8 cellular contexts compared by ENCODE assay signal in the genomic region with DNA sequence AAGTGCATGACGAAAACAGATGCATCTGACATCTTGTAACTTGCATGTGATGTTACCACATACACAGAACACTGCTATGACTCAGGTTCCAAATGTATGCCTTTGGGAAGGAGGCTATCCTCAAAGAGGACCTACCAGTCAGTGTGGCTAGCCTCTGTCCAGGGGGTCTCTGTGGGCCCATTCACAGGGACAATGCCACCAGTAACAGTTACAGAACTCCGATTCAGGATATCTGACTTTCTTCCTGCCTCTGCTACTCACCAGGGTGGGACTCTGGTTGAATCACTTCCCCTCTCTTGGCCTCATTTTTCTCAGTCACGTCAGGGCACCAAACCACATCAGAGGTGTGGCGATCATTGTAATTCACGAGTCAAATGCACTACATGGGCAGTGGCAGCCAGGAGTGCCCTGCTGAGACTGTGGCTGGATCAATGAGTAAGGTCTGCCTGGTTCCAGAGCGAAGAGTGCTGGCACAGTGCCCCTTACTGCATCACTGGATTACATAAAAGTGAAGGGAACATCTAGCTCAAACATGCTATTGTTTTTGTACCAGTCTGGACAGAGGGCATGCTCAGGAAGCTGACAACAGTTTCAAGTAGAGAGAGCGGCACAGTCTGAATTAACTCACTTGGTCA. TPM values are rescaled to one million over a fixed set of nuclear protein-coding genes. Genes with fewer than 3 reads are reported as not detected.
DNase-seq lines count a peak whose midpoint lies in the region; ATAC-seq, FAIRE-seq and TF ChIP-seq lines count a peak whose summit lies in the region.

No MANE protein-coding gene starts in this region.

- H3K9me3 Mint-ChIP-seq in endothelial cell (ENCODE audit: unreplicated experiment): no peaks in the 10 kb centered on the region
- H3K9me3 Mint-ChIP-seq in natural killer cell: no peaks in the 10 kb centered on the region
- H3K9me3 Mint-ChIP-seq in progenitor cell of endocrine pancreas (ENCODE audit: low read depth): no peaks in the 10 kb centered on the region

- no peaks in the 10 kb centered on the region for H3K27me3 Mint-ChIP-seq in endothelial cell (ENCODE audit: unreplicated experiment)
- H3K27me3 Mint-ChIP-seq in natural killer cell (ENCODE audit: low read depth in 2 of 2): no peaks in the 10 kb centered on the region
- no peaks in the 10 kb centered on the region for H3K27me3 Mint-ChIP-seq in progenitor cell of endocrine pancreas

- DNase-seq in GM12891 (ENCODE audit: insufficient read length, low spot score): no peak
- peak; percentile 36 for DNase-seq in activated CD4-positive, CD25-positive, alpha-beta regulatory T cell treated with anti-CD3 and anti-CD28 coated beads, Interleukin-2, amount 50 U/mL, for 72 hours
- no peak for DNase-seq in endothelial cell (ENCODE audit: low spot score)
- DNase-seq in natural killer cell: peak; percentile 67
- no peak for DNase-seq in retina
- no peak for DNase-seq in progenitor cell of endocrine pancreas (ENCODE audit: low spot score, unreplicated experiment)
- DNase-seq in SIG-M5 (lab: John Stamatoyannopoulos, UW): no peak

- peaks cover 9% of the 10 kb centered on the region for H3K36me3 Mint-ChIP-seq in endothelial cell (ENCODE audit: low read depth, unreplicated experiment)
- H3K36me3 Mint-ChIP-seq in natural killer cell: peaks cover 8% of the 10 kb centered on the region
- H3K36me3 Mint-ChIP-seq in progenitor cell of endocrine pancreas (ENCODE audit: insufficient read depth): peaks cover 11% of the 10 kb centered on the region

- H3K27ac Mint-ChIP-seq in endothelial cell (ENCODE audit: unreplicated experiment) (no peak overlapping the region), natural killer cell (peak overlapping the region; percentile 95 to 96), progenitor cell of endocrine pancreas (no peak overlapping the region)

- ATAC-seq in HG03060 (IDR thresholded peaks at IDR 0.05; ENCODE audit: low read depth, unreplicated experiment) (peak; percentile 35), natural killer cell (peak; percentile 84 to 91 (median 87))

- H3K4me3 Mint-ChIP-seq in endothelial cell (ENCODE audit: unreplicated experiment) (peak overlapping the region; percentile 32), natural killer cell (peak overlapping the region; percentile 72), progenitor cell of endocrine pancreas (ENCODE audit: low read depth) (no peak overlapping the region)

- peaks cover 24% of the 10 kb centered on the region for H3K4me1 Mint-ChIP-seq in endothelial cell (ENCODE audit: unreplicated experiment)
- H3K4me1 Mint-ChIP-seq in natural killer cell: peaks cover 49% of the 10 kb centered on the region in 2 donors
- no peaks in the 10 kb centered on the region for H3K4me1 Mint-ChIP-seq in progenitor cell of endocrine pancreas (ENCODE audit: low read depth)

- FAIRE-seq in GM12891 (lab: Jason Lieb, UNC): peak; percentile 76

- intact Hi-C loops in natural killer cell (cut with micrococcal nuclease): loop anchor here (1.0 to 10.0 kb wide), 3 partner anchors 13 to 300 kb away; a partner anchor contains a TSS

- no peak for TF ChIP-seq POLR2A in GM12891 (IDR thresholded peaks at IDR 0.05; ENCODE audit: low read depth, low read length)

- TF ChIP-seq CTCF in endothelial cell (IDR thresholded peaks at IDR 0.05; ENCODE audit: unreplicated experiment) (no peak), natural killer cell (IDR thresholded peaks at IDR 0.05) (no peak), progenitor cell of endocrine pancreas (IDR thresholded peaks at IDR 0.05; ENCODE audit: unreplicated experiment) (no peak)

TF ChIP-seq in GM12891, 5 proteins besides CTCF, POLR2A, EP300 and RAD21:
- TF ChIP-seq POU2F2 (IDR thresholded peaks at IDR 0.05; ENCODE audit: low read depth, low read length) (no peak), SPI1 (IDR thresholded peaks at IDR 0.05; ENCODE audit: low read depth, low read length) (peak; percentile 90), POLR2AphosphoS5 (IDR thresholded peaks at IDR 0.05; ENCODE audit: low read depth, low read length) (0 out of 2 replicates have a peak, but pooled peaks have one; percentile 20)

RNA-seq across cellular contexts. Expression of a gene that starts 13.2 kb away (rescaled TPM):
- 200 TPM for polyA plus RNA-seq in GM12891 (2012; ENCODE audit: low read depth, missing spikeins)
- total RNA-seq in endothelial cell (ENCODE audit: unreplicated experiment) (106 TPM), natural killer cell (10 to 100 TPM; 41.5 to 46.4 (median 46.2) TPM), progenitor cell of endocrine pancreas (93.8 and 108 TPM in 2 replicates)

RNA-seq across cellular contexts. Expression of a gene that starts 26.6 kb away (rescaled TPM):
- polyA plus RNA-seq in GM12891 (2012; ENCODE audit: low read depth, missing spikeins): 62.8 TPM
- total RNA-seq in endothelial cell (ENCODE audit: unreplicated experiment): 213 TPM
- 100 to 1,000 TPM in 2 of 3 donors, 10 to 100 TPM in 1; 94.9 to 127 (median 121) TPM for total RNA-seq in natural killer cell
- total RNA-seq in progenitor cell of endocrine pancreas: 220 and 226 TPM in 2 replicates

RNA-seq across cellular contexts. Expression of a gene that starts 58.5 kb away (rescaled TPM):
- 51.5 TPM for polyA plus RNA-seq in GM12891 (2012; ENCODE audit: low read depth, missing spikeins)
- total RNA-seq in endothelial cell (ENCODE audit: unreplicated experiment) (1,214 TPM), natural killer cell (10 to 100 TPM in 2 of 3 donors, 1 to 10 TPM in 1; 3.2 to 48.5 (median 23.4) TPM), progenitor cell of endocrine pancreas (55.2 and 83.9 TPM in 2 replicates)

Comparison
In these comparisons a context has a peak if more than half of its experiments do, and no peak if none do; other contexts are left out.
1. DNase-seq: peak in activated CD4-positive, CD25-positive, alpha-beta regulatory T cell treated with anti-CD3 and anti-CD28 coated beads, Interleukin-2, amount 50 U/mL, for 72 hours (single experiment) and natural killer cell (single experiment); none in GM12891 (single experiment), endothelial cell (single experiment), retina (single experiment), progenitor cell of endocrine pancreas (single experiment) and SIG-M5 (single experiment).
2. H3K27ac Mint-ChIP-seq: peak in natural killer cell (2 of 2); none in endothelial cell (single experiment) and progenitor cell of endocrine pancreas (single experiment).
3. RNA of a gene that starts 58.5 kb away (total RNA-seq): 1,214 TPM in endothelial cell (single experiment); 55.2 to 83.9 TPM in progenitor cell of endocrine pancreas and 3.2 to 48.5 TPM in natural killer cell; every median in the first group is over 10 times any median in the second.